8 cellular contexts compared by ENCODE assay signal in genomic region chr3:19146685-19147650, GRCh38. TPM values are rescaled to one million over a fixed set of nuclear protein-coding genes. Genes with fewer than 3 reads are reported as not detected.
DNase-seq lines count a peak whose midpoint lies in the region; ATAC-seq and TF ChIP-seq lines count a peak whose summit lies in the region.

No MANE protein-coding gene starts in this region.

- H3K4me3 ChIP-seq in HEK293 (ENCODE audit: low read depth, low read length) (peak overlapping the region; percentile 52), heart left ventricle (peak overlapping the region; percentile 44 to 76 (median 66)), ovary (peak overlapping the region; percentile 67), tibial artery (peak overlapping the region; percentile 61 to 65)

- H3K27me3 ChIP-seq in heart left ventricle (peaks cover 4 to 38% (median 20%) of the 10 kb centered on the region in 9 donors), ovary (no peaks in the 10 kb centered on the region), tibial artery (no peaks in the 10 kb centered on the region)

- CTCF ChIA-PET in HEK293 (lab: Yijun Ruan, JAX), result interaction anchor here (0.5 to 1.0 kb wide), 2 partner anchors 41 to 880 kb away, joined by 3 read pairs; no protein-coding TSS in a partner anchor

- ATAC-seq in heart left ventricle, result peak; percentile 58 to 92 (median 84)

- in situ Hi-C loops in G401 (cut with HindIII; ENCODE audit: low sequenced_read_pairs), result no loop called here

- POLR2A ChIA-PET in HEK293 (lab: Yijun Ruan, JAX), result no interaction called here

- TF ChIP-seq EP300 in ovary (IDR thresholded peaks at IDR 0.05), result no peak

- peak; percentile 18 for DNase-seq in G401 (ENCODE audit: low spot score)
- peak; percentile 52 for DNase-seq in NAMALWA (ENCODE audit: low spot score)
- peak; percentile 62 for DNase-seq in SKM-1 treated with dmso at 0.1 percent for 144 hours (lab: John Stamatoyannopoulos, UW; ENCODE audit: unreplicated experiment)
- peak; percentile 41 for DNase-seq in activated naive CD8-positive, alpha-beta T cell treated with anti-CD3 and anti-CD28 coated beads, Interleukin-2, amount 50 U/mL, for 16 hours (ENCODE audit: low read depth, low spot score)
- DNase-seq in heart left ventricle, result peak; percentile 55 to 73 (median 64)
- peak; percentile 72 to 80 (median 76) for DNase-seq in ovary
- DNase-seq in tibial artery, result peak; percentile 36 to 70

- H3K9me3 ChIP-seq in HEK293 (ENCODE audit: control insufficient read depth, insufficient read depth, low read depth, low read length) (no peaks in the 10 kb centered on the region), heart left ventricle (peaks cover 0 to 12% (median 6%) of the 10 kb centered on the region in 12 donors), ovary (no peaks in the 10 kb centered on the region), tibial artery (peaks cover 0 to 6% (median 0%) of the 10 kb centered on the region in 3 donors)

- H3K27ac ChIP-seq in HEK293 (ENCODE audit: extremely low read depth, low read depth, low read length) (no peak overlapping the region), heart left ventricle (peak overlapping the region in 2 of 12 donors; percentile 17 to 18), ovary (no peak overlapping the region), tibial artery (peak overlapping the region in 1 of 2 donors; percentile 31)

- WGBS in heart left ventricle, 4 donors, result 0 to 2% (median 1%) methylated on average over 43 to 60 of the region's 60 CpGs
- 0 to 1% (median 1%) methylated on average over 50 to 60 of the region's 60 CpGs for WGBS in ovary, 3 donors

- intact Hi-C loops in heart left ventricle (cut with DNase I) (loop anchor here in 4 of 10 donors (5.0 to 10.0 kb wide), 2 partner anchors 718 to 720 kb away; no protein-coding TSS in a partner anchor), ovary (cut with DNase I) (no loop called here), tibial artery (cut with DNase I; ENCODE audit: low total_unique reads) (no loop called here)

- TF ChIP-seq CTCF in HEK293 (tag by site-specific recombination; IDR thresholded peaks at IDR 0.05), result peak; percentile 29; the same call in 1 of the 2 replicates
- TF ChIP-seq CTCF in heart left ventricle (IDR thresholded peaks at IDR 0.05), result peak in 10 of 12 donors; percentile 11 to 44 (median 26)
- peak in 2 of 3 donors; percentile 30 to 38 for TF ChIP-seq CTCF in ovary (IDR thresholded peaks at IDR 0.05)
- peak; percentile 37 to 45 for TF ChIP-seq CTCF in tibial artery (IDR thresholded peaks at IDR 0.05)

- H3K36me3 ChIP-seq in HEK293 (ENCODE audit: control insufficient read depth in 2 of 2, insufficient read depth in 1 of 2, low read length in 2 of 2), result no peaks in the 10 kb centered on the region
- no peaks in the 10 kb centered on the region for H3K36me3 ChIP-seq in heart left ventricle
- no peaks in the 10 kb centered on the region for H3K36me3 ChIP-seq in ovary
- no peaks in the 10 kb centered on the region for H3K36me3 ChIP-seq in tibial artery

- H3K4me1 ChIP-seq in HEK293 (ENCODE audit: control insufficient read depth, insufficient read depth, low read length), result peaks cover 4% of the 10 kb centered on the region
- peaks cover 0 to 24% (median 10%) of the 10 kb centered on the region in 12 donors for H3K4me1 ChIP-seq in heart left ventricle
- no peaks in the 10 kb centered on the region for H3K4me1 ChIP-seq in ovary (ENCODE audit: insufficient read depth)
- H3K4me1 ChIP-seq in tibial artery, result peaks cover 0 to 17% (median 13%) of the 10 kb centered on the region in 4 donors

- no peak for TF ChIP-seq POLR2A in heart left ventricle (IDR thresholded peaks at IDR 0.05)
- TF ChIP-seq POLR2A in ovary (IDR thresholded peaks at IDR 0.05), result no peak

TF ChIP-seq in HEK293, 187 proteins besides CTCF, POLR2A, EP300 and RAD21 (continues in another document):
- TF ChIP-seq ZNF776 (tag by site-specific recombination; IDR thresholded peaks at IDR 0.05; ENCODE audit: borderline replicate concordance) (no peak), ZNF433 (tag by site-specific recombination; IDR thresholded peaks at IDR 0.05; ENCODE audit: low read depth) (no peak), ZNF274 (IDR thresholded peaks at IDR 0.05; ENCODE audit: low read length) (no peak), ZNF274 (tag by site-specific recombination; IDR thresholded peaks at IDR 0.05; ENCODE audit: borderline replicate concordance) (no peak), ATF2 (tag by site-specific recombination; IDR thresholded peaks at IDR 0.05; ENCODE audit: low read depth) (no peak), PRDM1 (tag by site-specific recombination; IDR thresholded peaks at IDR 0.05) (peak; percentile 80), ZNF280D (tag by site-specific recombination; IDR thresholded peaks at IDR 0.05) (no peak), ZNF169 (tag by site-specific recombination; IDR thresholded peaks at IDR 0.05) (no peak), ZNF2 (tag by site-specific recombination; IDR thresholded peaks at IDR 0.05) (0 out of 2 replicates have a peak, but pooled peaks have one; percentile 15), ZNF707 (tag by site-specific recombination; IDR thresholded peaks at IDR 0.05) (no peak), YY1 (tag by site-specific recombination; IDR thresholded peaks at IDR 0.05) (no peak), ZNF223 (tag by site-specific recombination; IDR thresholded peaks at IDR 0.05) (no peak), ZNF362 (tag by site-specific recombination; IDR thresholded peaks at IDR 0.05) (no peak)

RNA-seq across cellular contexts. Expression of gene KCNH8, which starts 1.3 kb away (rescaled TPM):
- total RNA-seq in G401 (2014; rRNA removed; shearing (Covaris generic)), result not detected in 2 replicates
- total RNA-seq in heart left ventricle, result under 1 TPM in 3 of 9 donors, not detected in 6; 0.05 to 0.20 (median 0.08) TPM
- under 1 TPM in 1 of 2 donors, not detected in 1; 0.04 TPM for polyA plus RNA-seq in heart left ventricle
- 1 to 10 TPM in 1 of 7 donors, under 1 TPM in 5, not detected in 1; 0.08 to 1.4 (median 0.21) TPM for total RNA-seq in ovary
- polyA plus RNA-seq in ovary, result under 1 TPM; 0.05 to 0.17 TPM

Comparison
In these comparisons a context has a peak if more than half of its experiments do, and no peak if none do; other contexts are left out.
1. DNase-seq: peak in every context shown above with its lines; median percentile 76 in ovary; 64 in heart left ventricle; 62 in SKM-1 treated with dmso at 0.1 percent for 144 hours; 53 in tibial artery; 52 in NAMALWA; 41 in activated naive CD8-positive, alpha-beta T cell treated with anti-CD3 and anti-CD28 coated beads, Interleukin-2, amount 50 U/mL, for 16 hours; 18 in G401.